Comparison of ENCODE assay signal across 1 cellular context in genomic region chr1:202197670-202198359, GRCh38.
TF ChIP-seq lines count a peak whose summit lies in the region.

No MANE protein-coding gene starts in this region.

TF ChIP-seq in K562, 482 proteins besides CTCF, POLR2A, EP300 and RAD21:
- no peak for TF ChIP-seq ZNF717 (CRISPR knock-in tag; IDR thresholded peaks at IDR 0.05)
- TF ChIP-seq MTF1 (CRISPR knock-in tag; IDR thresholded peaks at IDR 0.05; ENCODE audit: borderline replicate concordance) = no peak
- TF ChIP-seq ZNF12 (CRISPR knock-in tag; IDR thresholded peaks at IDR 0.05) = no peak
- TF ChIP-seq ZFP1 (CRISPR knock-in tag; IDR thresholded peaks at IDR 0.05) = no peak
- TF ChIP-seq SP1 (CRISPR knock-in tag; IDR thresholded peaks at IDR 0.05) = no peak
- no peak for TF ChIP-seq HMG20A (CRISPR knock-in tag; conservative IDR thresholded peaks at IDR 0.05)
- TF ChIP-seq U2AF1 (optimal IDR thresholded peaks at IDR 0.05; ENCODE audit: low read depth, low read length) = no peak
- TF ChIP-seq L3MBTL2 (IDR thresholded peaks at IDR 0.05) = no peak
- TF ChIP-seq E2F4 (CRISPR knock-in tag; IDR thresholded peaks at IDR 0.05; ENCODE audit: low read depth) = no peak
- TF ChIP-seq RFX1 (IDR thresholded peaks at IDR 0.05) = no peak
- no peak for TF ChIP-seq IFI16 (CRISPR knock-in tag; IDR thresholded peaks at IDR 0.05)
- no peak for TF ChIP-seq AFF1 (IDR thresholded peaks at IDR 0.05; ENCODE audit: low read depth in 1 of 2, partially characterized antibody in 2 of 2)
